ENCODE assay signal across 1 cellular context in the genomic region with DNA sequence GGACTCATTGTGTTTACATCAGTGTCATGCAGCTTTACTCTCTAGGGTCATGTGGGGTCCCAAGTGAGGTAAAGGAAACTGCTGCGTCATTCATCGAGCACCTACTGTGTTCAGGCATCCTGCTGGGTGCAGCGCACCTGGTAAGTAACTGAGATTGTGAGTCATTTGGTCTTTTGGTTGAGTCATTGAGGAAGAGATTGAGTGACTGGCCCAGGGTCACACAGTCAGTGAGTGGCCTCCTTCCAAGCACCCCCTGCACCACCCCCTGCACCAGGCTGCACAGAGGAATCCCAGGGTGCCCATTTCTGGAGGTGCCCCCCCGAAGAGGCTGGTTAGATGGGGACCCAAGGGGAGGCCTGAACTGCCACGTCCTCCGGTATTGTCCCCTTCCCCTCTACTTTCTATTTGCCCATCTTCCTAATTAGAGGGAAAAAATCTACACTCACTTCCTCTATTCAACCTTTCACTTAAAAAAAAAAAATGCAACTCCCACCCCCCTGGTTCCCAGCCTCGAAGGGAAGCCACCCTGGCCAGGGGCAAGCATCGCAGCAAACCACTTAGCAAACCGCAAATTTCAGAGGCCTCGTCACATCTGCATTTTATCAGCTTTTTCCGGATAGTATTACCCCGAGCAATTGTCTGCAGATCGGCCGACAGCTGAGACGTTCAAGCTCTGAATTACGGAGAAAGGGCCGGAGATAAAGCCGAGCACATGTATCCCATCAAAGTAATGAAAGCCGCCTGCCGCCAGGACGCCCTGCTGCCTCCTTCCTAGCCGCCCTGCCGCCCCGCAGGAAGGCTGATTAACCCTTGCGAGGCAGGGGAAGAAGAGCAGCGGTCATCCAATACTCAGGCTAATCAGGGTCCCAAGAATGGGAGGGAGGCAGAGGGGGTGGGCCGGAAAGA.
TF ChIP-seq lines count a peak whose summit lies in the region.

No MANE protein-coding gene starts in this region.

TF ChIP-seq in endothelial cell of umbilical vein, 7 proteins besides CTCF, POLR2A, EP300 and RAD21 (continued from another document):
- TF ChIP-seq JUN (IDR thresholded peaks at IDR 0.05; ENCODE audit: borderline replicate concordance, insufficient read depth, insufficient read length, low read depth) (no peak), GATA2 (IDR thresholded peaks at IDR 0.05; ENCODE audit: insufficient read depth, insufficient read length, low read depth, low read length) (no peak), EZH2 (IDR thresholded peaks at IDR 0.05; ENCODE audit: borderline replicate concordance, low read depth, low read length, severe bottlenecking) (no peak), MYC (IDR thresholded peaks at IDR 0.05; ENCODE audit: low read depth, low read length) (no peak)
